In the genomic region with DNA sequence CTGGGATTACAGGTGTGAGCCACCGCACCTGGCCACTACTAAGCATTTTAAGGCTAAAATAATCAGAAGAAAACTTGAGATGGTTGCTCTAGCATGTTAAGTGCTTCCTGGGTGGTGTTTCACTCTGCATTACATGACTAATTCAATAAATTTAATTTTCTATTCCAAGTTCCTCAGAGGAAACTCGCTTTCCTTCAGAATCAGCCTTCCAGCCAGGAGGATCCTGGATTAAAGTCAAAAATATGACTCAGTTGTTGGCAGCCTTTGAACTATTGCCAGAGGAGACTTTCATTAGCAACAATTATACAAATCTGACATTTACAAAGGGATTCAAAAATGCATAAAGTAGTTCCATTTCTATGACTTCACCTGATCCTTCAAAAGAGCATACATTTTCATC, we compare ENCODE assay signal across 20 cellular contexts.
DNase-seq lines count a peak whose midpoint lies in the region; ATAC-seq and TF ChIP-seq lines count a peak whose summit lies in the region.
"Had no signal": no experiment of that assay in that cellular context is flagged by ENCODE, and none has a peak within 500 bp of the region (broad histone marks: within the 10 kb centered on the region; RNA-seq: fewer than 3 reads in every experiment).

No MANE protein-coding gene starts in this region.

- no peak overlapping the region for H3K9ac ChIP-seq in adipocyte (ENCODE audit: low read length)
- H3K9ac ChIP-seq: parathyroid adenoma had no signal

- no peaks in the 10 kb centered on the region for H3K27me3 ChIP-seq in breast epithelium
- H3K27me3 ChIP-seq in adipocyte (replicated peaks; ENCODE audit: control insufficient read depth, insufficient read depth, low read length): peaks cover 14% of the 10 kb centered on the region
- peaks cover 2% of the 10 kb centered on the region for H3K27me3 ChIP-seq in foreskin keratinocyte
- H3K27me3 ChIP-seq: uterus had no signal

- no TSS peak for BruUV-seq in MCF 10A (replicated peaks; lab: Mats Ljungman, UMichigan)

- peaks cover 0 to 8% of the 10 kb centered on the region in 2 donors for H3K9me3 ChIP-seq in breast epithelium
- no peaks in the 10 kb centered on the region for H3K9me3 ChIP-seq in adipocyte (ENCODE audit: control insufficient read depth, low read length)
- H3K9me3 ChIP-seq: HAP-1, uterus had no signal

- H3K4me3 ChIP-seq in breast epithelium (no peak overlapping the region), adipocyte (ENCODE audit: low read length) (no peak overlapping the region)
- H3K4me3 ChIP-seq: HAP-1, uterus had no signal

- no peaks in the 10 kb centered on the region for H3K4me1 ChIP-seq in breast epithelium
- H3K4me1 ChIP-seq in adipocyte (ENCODE audit: control insufficient read depth, insufficient read depth, low read length): peaks cover 12% of the 10 kb centered on the region
- H3K4me1 ChIP-seq in foreskin keratinocyte: no peaks in the 10 kb centered on the region
- H3K4me1 ChIP-seq: HAP-1, parathyroid adenoma, uterus had no signal

- H3K36me3 Mint-ChIP-seq in MCF 10A (ENCODE audit: insufficient read depth, unreplicated experiment): no peaks in the 10 kb centered on the region
- H3K36me3 Mint-ChIP-seq: memory B cell, naive B cell had no signal

- no peaks in the 10 kb centered on the region for H3K27me3 Mint-ChIP-seq in MCF 10A (ENCODE audit: insufficient read depth, unreplicated experiment)

- TF ChIP-seq CTCF in MCF 10A (IDR thresholded peaks at IDR 0.05; ENCODE audit: unreplicated experiment): no peak
- TF ChIP-seq CTCF in breast epithelium (IDR thresholded peaks at IDR 0.05): no peak
- TF ChIP-seq CTCF in foreskin keratinocyte (conservative IDR thresholded peaks at IDR 0.05): no peak

- H3K4me3 Mint-ChIP-seq in MCF 10A (ENCODE audit: unreplicated experiment): no peak overlapping the region
- H3K4me3 Mint-ChIP-seq: central memory CD8-positive, alpha-beta T cell; memory B cell; naive B cell had no signal

- intact Hi-C loops in MCF 10A (cut with micrococcal nuclease): loop anchor here (5.0 kb wide), 2 partner anchors 141 to 264 kb away; no protein-coding TSS in a partner anchor
- intact Hi-C loops in breast epithelium (cut with DNase I; ENCODE audit: low total_unique reads): no loop called here
- intact Hi-C loops in posterior vena cava (cut with DNase I): no loop called here

- H3K9me3 Mint-ChIP-seq in MCF 10A (ENCODE audit: unreplicated experiment): peaks cover 10% of the 10 kb centered on the region
- H3K9me3 Mint-ChIP-seq: central memory CD8-positive, alpha-beta T cell had no signal

- H3K36me3 ChIP-seq in breast epithelium (no peaks in the 10 kb centered on the region), adipocyte (ENCODE audit: control insufficient read depth, insufficient read depth, low read length, severe bottlenecking) (no peaks in the 10 kb centered on the region)
- H3K36me3 ChIP-seq: HAP-1, uterus had no signal

- ATAC-seq in foreskin keratinocyte: peak; percentile 55

- CTCF ChIA-PET in MCF 10A (lab: Yijun Ruan, JAX): interaction anchor here (0.6 to 8.3 kb wide), 9 partner anchors 14 to 878 kb away, joined by 3 to 230 read pairs (median 44); no protein-coding TSS in a partner anchor

- H3K27ac Mint-ChIP-seq in MCF 10A (ENCODE audit: low read depth, unreplicated experiment): no peak overlapping the region
- H3K27ac Mint-ChIP-seq: memory B cell had no signal

- POLR2A ChIA-PET in MCF 10A (lab: Yijun Ruan, JAX): interaction anchor here (1.0 kb wide), 1 partner anchor 170 kb away, joined by 4 read pairs; no protein-coding TSS in a partner anchor

- DNase-seq in MCF 10A (ENCODE audit: unreplicated experiment) (peak; percentile 92), breast epithelium (ENCODE audit: low spot score in 2 of 2) (no peak), adipocyte (ENCODE audit: low read depth) (peak; percentile 5), foreskin keratinocyte (peak; percentile 26 to 62), NCI-H69 (lab: John Stamatoyannopoulos, UW) (no peak), germinal center (ENCODE audit: low spot score) (no peak), posterior vena cava (ENCODE audit: low spot score) (no peak), HCEC 1CT (no peak)
- DNase-seq: activated CD4-positive, alpha-beta T cell treated with anti-CD3 and anti-CD28 coated beads for 1 hour; DMS153; effector memory CD4-positive, alpha-beta T cell; naive B cell; NCI-H345; NK-92 treated with Interleukin-12 subunit alpha and Interleukin-12 subunit beta, amount 100 ng/mL, for 24 hours; stimulated activated CD4-positive, alpha-beta T cell treated with anti-CD3 and anti-CD28 coated beads, Interleukin-4, amount 100 ng/mL, for 24 hours; uterus had no signal

- H3K27ac ChIP-seq in breast epithelium: no peak overlapping the region
- H3K27ac ChIP-seq in foreskin keratinocyte: no peak overlapping the region
- H3K27ac ChIP-seq: parathyroid adenoma had no signal

- peaks cover 18% of the 10 kb centered on the region for H3K4me1 Mint-ChIP-seq in MCF 10A (ENCODE audit: insufficient read depth, unreplicated experiment)
- H3K4me1 Mint-ChIP-seq: central memory CD8-positive, alpha-beta T cell; naive B cell had no signal

- TF ChIP-seq POLR2A in breast epithelium (IDR thresholded peaks at IDR 0.05): no peak

Comparison
In these comparisons a context has a peak if more than half of its experiments do, and no peak if none do; other contexts are left out.
1. DNase-seq: peak in MCF 10A (single experiment), adipocyte (single experiment) and foreskin keratinocyte (2 of 2); none in breast epithelium (0 of 2), NCI-H69 (single experiment), germinal center (single experiment), posterior vena cava (single experiment) and HCEC 1CT (single experiment).